Comparison of ENCODE assay signal across 25 cellular contexts in genomic region chr5:13536921-13537320, GRCh38.
DNase-seq lines count a peak whose midpoint lies in the region; ATAC-seq, FAIRE-seq and TF ChIP-seq lines count a peak whose summit lies in the region.
"Had no signal": no experiment of that assay in that cellular context is flagged by ENCODE, and none has a peak within 500 bp of the region (broad histone marks: within the 10 kb centered on the region; RNA-seq: fewer than 3 reads in every experiment).

No MANE protein-coding gene starts in this region.

- H3K4me1 ChIP-seq in thyroid gland (no peaks in the 10 kb centered on the region), pancreas (no peaks in the 10 kb centered on the region)

- no peaks in the 10 kb centered on the region for H3K4me1 Mint-ChIP-seq in effector memory CD8-positive, alpha-beta T cell (ENCODE audit: low read depth in 2 of 2)
- H3K4me1 Mint-ChIP-seq: B cell; CD4-positive, CD25-positive, alpha-beta regulatory T cell had no signal

- H3K9me3 ChIP-seq in thyroid gland: no peaks in the 10 kb centered on the region
- H3K9me3 ChIP-seq in pancreas: no peaks in the 10 kb centered on the region

- intact Hi-C loops in thyroid gland (cut with DNase I): no loop called here
- intact Hi-C loops in pancreas (cut with DNase I): no loop called here

- no peak overlapping the region for H3K27ac Mint-ChIP-seq in effector memory CD8-positive, alpha-beta T cell
- H3K27ac Mint-ChIP-seq: B cell; CD4-positive, CD25-positive, alpha-beta regulatory T cell had no signal

- H3K27ac ChIP-seq in thyroid gland (no peak overlapping the region), pancreas (no peak overlapping the region)

- no peak for ATAC-seq in pancreas
- ATAC-seq in effector memory CD8-positive, alpha-beta T cell (replicated peaks): no peak
- no peak for ATAC-seq in HG03135 (IDR thresholded peaks at IDR 0.05; ENCODE audit: unreplicated experiment)
- ATAC-seq: GM12878, K562 had no signal

- no peak for FAIRE-seq in pancreas (lab: Jason Lieb, UNC)
- FAIRE-seq: GM12878, GM18507, H54, K562, RCC 7860 had no signal

- H3K27me3 ChIP-seq in thyroid gland: no peaks in the 10 kb centered on the region
- H3K27me3 ChIP-seq in pancreas: no peaks in the 10 kb centered on the region

- H3K4me3 Mint-ChIP-seq in effector memory CD8-positive, alpha-beta T cell: no peak overlapping the region
- H3K4me3 Mint-ChIP-seq: B cell; CD4-positive, CD25-positive, alpha-beta regulatory T cell had no signal

- H3K27me3 Mint-ChIP-seq in effector memory CD8-positive, alpha-beta T cell: no peaks in the 10 kb centered on the region
- H3K27me3 Mint-ChIP-seq: B cell; CD4-positive, CD25-positive, alpha-beta regulatory T cell had no signal

- WGBS in thyroid gland, 2 donors: 75 to 76% methylated on average over 5 of the region's 5 CpGs
- WGBS in pancreas, 2 donors: 67 to 76% methylated on average over 5 of the region's 5 CpGs

- TF ChIP-seq POLR2A in thyroid gland (IDR thresholded peaks at IDR 0.05): no peak

- H3K36me3 Mint-ChIP-seq in effector memory CD8-positive, alpha-beta T cell (ENCODE audit: insufficient read depth): no peaks in the 10 kb centered on the region
- H3K36me3 Mint-ChIP-seq: CD4-positive, CD25-positive, alpha-beta regulatory T cell had no signal

- DNase-seq in AG10803 (ENCODE audit: low read depth): peak; percentile 17
- peak; percentile 81 for DNase-seq in H4 (ENCODE audit: low spot score)
- peak; percentile 11 for DNase-seq in RPMI7951 (ENCODE audit: low read depth)
- peak; percentile 2 for DNase-seq in fibroblast of peridontal ligament (ENCODE audit: extremely low read depth)
- no peak for DNase-seq in thyroid gland
- no peak for DNase-seq in pancreas
- no peak for DNase-seq in effector memory CD8-positive, alpha-beta T cell
- DNase-seq: CD4-positive, CD25-positive, alpha-beta regulatory T cell; COR-L47; DMS 273 treated with DMSO at 0.1 percent for 48 hours; DND-41; GF-D8; NCI-H1105; NCI-H1694; NCI-H510A; NCI-H774; Right ventricle myocardium superior; SW 1271 had no signal

- no peaks in the 10 kb centered on the region for H3K36me3 ChIP-seq in thyroid gland
- H3K36me3 ChIP-seq in pancreas: no peaks in the 10 kb centered on the region

- TF ChIP-seq CTCF in AG10803 (conservative IDR thresholded peaks at IDR 0.05; ENCODE audit: low read length): no peak
- TF ChIP-seq CTCF in thyroid gland (IDR thresholded peaks at IDR 0.05): no peak
- no peak for TF ChIP-seq CTCF in pancreas (IDR thresholded peaks at IDR 0.05)

- no peak overlapping the region for H3K4me3 ChIP-seq in AG10803 (ENCODE audit: low read length)
- no peak overlapping the region for H3K4me3 ChIP-seq in thyroid gland (replicated peaks in 1 of 3)
- no peak overlapping the region for H3K4me3 ChIP-seq in pancreas
- H3K4me3 ChIP-seq: GM12878, K562 had no signal

- H3K9me3 Mint-ChIP-seq in effector memory CD8-positive, alpha-beta T cell: peaks cover 0 to 7% of the 10 kb centered on the region in 2 donors

Comparison
In these comparisons a context has a peak if more than half of its experiments do, and no peak if none do; other contexts are left out.
1. DNase-seq: peak in AG10803 (single experiment), H4 (single experiment), RPMI7951 (single experiment) and fibroblast of peridontal ligament (single experiment); none in thyroid gland (0 of 2), pancreas (0 of 6) and effector memory CD8-positive, alpha-beta T cell (0 of 3).